Comparison of ENCODE assay signal across 23 cellular contexts in genomic region chr13:22748866-22749586, GRCh38.
DNase-seq lines count a peak whose midpoint lies in the region; ATAC-seq and TF ChIP-seq lines count a peak whose summit lies in the region.
"Had no signal": no experiment of that assay in that cellular context is flagged by ENCODE, and none has a peak within 500 bp of the region (broad histone marks: within the 10 kb centered on the region; RNA-seq: fewer than 3 reads in every experiment).

No MANE protein-coding gene starts in this region.

- H3K4me1 ChIP-seq in GM23248 (ENCODE audit: insufficient read depth) (no peaks in the 10 kb centered on the region), adipocyte (ENCODE audit: control insufficient read depth, insufficient read depth, low read length) (peaks cover 11% of the 10 kb centered on the region), OCI-LY7 (ENCODE audit: insufficient read depth, low read length, poor library complexity, severe bottlenecking) (no peaks in the 10 kb centered on the region)
- H3K4me1 ChIP-seq in naive thymus-derived CD4-positive, alpha-beta T cell (ENCODE audit: control insufficient read depth in 2 of 2, insufficient read depth in 2 of 2, low read length in 2 of 2): no peaks in the 10 kb centered on the region
- H3K4me1 ChIP-seq: BLaER1 had no signal

- 18 to 20% methylated on average over 5 of the region's 5 CpGs for WGBS in GM23248 (ENCODE audit: low coverage in 1 of 2, low lambda C conversion rate in 2 of 2, missing lambda C conversion rate in 2 of 2), 2 experiments

- H3K9me3 Mint-ChIP-seq in nephron: peaks cover 15% of the 10 kb centered on the region
- H3K9me3 Mint-ChIP-seq in naive thymus-derived CD4-positive, alpha-beta T cell: peaks cover 0 to 13% (median 5%) of the 10 kb centered on the region in 11 donors

- H3K4me2 ChIP-seq in GM23248 (ENCODE audit: unreplicated experiment) (no peak overlapping the region), OCI-LY7 (ENCODE audit: low read length) (no peak overlapping the region)
- H3K4me2 ChIP-seq: BLaER1 had no signal

- no peaks in the 10 kb centered on the region for H3K27me3 ChIP-seq in GM23248 (replicated peaks; ENCODE audit: insufficient read depth)
- H3K27me3 ChIP-seq in adipocyte (replicated peaks; ENCODE audit: control insufficient read depth, insufficient read depth, low read length): no peaks in the 10 kb centered on the region
- no peaks in the 10 kb centered on the region for H3K27me3 ChIP-seq in naive thymus-derived CD4-positive, alpha-beta T cell (ENCODE audit: control insufficient read depth in 2 of 2, insufficient read depth in 2 of 2, low read length in 2 of 2)
- H3K27me3 ChIP-seq: BLaER1 had no signal

- peaks cover 4% of the 10 kb centered on the region for H3K27me3 Mint-ChIP-seq in nephron (ENCODE audit: low read depth)
- peaks cover 0 to 25% (median 4%) of the 10 kb centered on the region in 5 donors for H3K27me3 Mint-ChIP-seq in naive thymus-derived CD4-positive, alpha-beta T cell

- no peak overlapping the region for H3K4me3 ChIP-seq in GM23248
- no peak overlapping the region for H3K4me3 ChIP-seq in adipocyte (ENCODE audit: low read length)
- H3K4me3 ChIP-seq in fibroblast of pulmonary artery (replicated peaks; ENCODE audit: low read depth, low read length): no peak overlapping the region
- no peak overlapping the region for H3K4me3 ChIP-seq in naive thymus-derived CD4-positive, alpha-beta T cell (ENCODE audit: low read length)
- H3K4me3 ChIP-seq in OCI-LY7 (ENCODE audit: low read depth, low read length, poor library complexity, severe bottlenecking): no peak overlapping the region
- H3K4me3 ChIP-seq: BLaER1, GM12878 had no signal

- no TSS peak for BruUV-seq in OCI-LY7 (replicated peaks; lab: Mats Ljungman, UMichigan)

- no peak overlapping the region for H3K4me3 Mint-ChIP-seq in nephron
- H3K4me3 Mint-ChIP-seq in naive thymus-derived CD4-positive, alpha-beta T cell: no peak overlapping the region
- H3K4me3 Mint-ChIP-seq: CD4-positive, alpha-beta memory T cell had no signal

- no peaks in the 10 kb centered on the region for H3F3A ChIP-seq in GM23248 (ENCODE audit: insufficient read depth)

- POLR2A ChIA-PET in naive thymus-derived CD4-positive, alpha-beta T cell (lab: Charles Lee): no interaction called here
- POLR2A ChIA-PET in OCI-LY7 (lab: Charles Lee): interaction anchor here (0.7 kb wide), 1 partner anchor 789 kb away, joined by 3 read pairs; no protein-coding TSS in a partner anchor

- TF ChIP-seq CTCF in fibroblast of pulmonary artery (IDR thresholded peaks at IDR 0.05; ENCODE audit: low read length, missing control alignments) (no peak), nephron (IDR thresholded peaks at IDR 0.05; ENCODE audit: unreplicated experiment in 3 of 3) (no peak), OCI-LY7 (conservative IDR thresholded peaks at IDR 0.05; ENCODE audit: low read length) (no peak)

- intact Hi-C loops in naive thymus-derived CD4-positive, alpha-beta T cell (cut with micrococcal nuclease): no loop called here
- intact Hi-C loops in OCI-LY7 (cut with micrococcal nuclease; ENCODE audit: unreplicated experiment): no loop called here

- H3K9ac ChIP-seq in GM23248: no peak overlapping the region
- H3K9ac ChIP-seq in adipocyte (ENCODE audit: low read length): peak overlapping the region; percentile 51
- H3K9ac ChIP-seq: BLaER1 had no signal

- H3K79me2 ChIP-seq in GM23248 (ENCODE audit: insufficient read depth) (no peaks in the 10 kb centered on the region), OCI-LY7 (ENCODE audit: insufficient read depth, low read depth, low read length) (no peaks in the 10 kb centered on the region)

- peaks cover 16% of the 10 kb centered on the region for H3K4me1 Mint-ChIP-seq in nephron
- no peaks in the 10 kb centered on the region for H3K4me1 Mint-ChIP-seq in naive thymus-derived CD4-positive, alpha-beta T cell
- H3K4me1 Mint-ChIP-seq: CD4-positive, alpha-beta memory T cell had no signal

- H3K9me3 ChIP-seq in GM23248 (ENCODE audit: low read depth): no peaks in the 10 kb centered on the region
- peaks cover 4% of the 10 kb centered on the region for H3K9me3 ChIP-seq in adipocyte (ENCODE audit: control insufficient read depth, low read length)
- no peaks in the 10 kb centered on the region for H3K9me3 ChIP-seq in naive thymus-derived CD4-positive, alpha-beta T cell (ENCODE audit: control insufficient read depth in 2 of 3, low read length in 3 of 3)
- no peaks in the 10 kb centered on the region for H3K9me3 ChIP-seq in OCI-LY7 (ENCODE audit: low read length)

- DNase-seq in GM23248 (peak; percentile 3), adipocyte (ENCODE audit: low read depth) (no peak), fibroblast of pulmonary artery (ENCODE audit: low read depth) (peak; percentile 29), OCI-LY7 (ENCODE audit: low spot score) (no peak)
- no peak for DNase-seq in naive thymus-derived CD4-positive, alpha-beta T cell
- DNase-seq: Calu3; CD4-positive, alpha-beta memory T cell; GF-D8; MV-4-11; NCI-H1417; NCI-H187; NCI-H2107; NCI-H2227 treated with DMSO at 0.1 percent for 48 hours; NCI-H524; NCI-H82; PC-3; RPMI8226; SIG-M5 had no signal

- H4K20me1 ChIP-seq in GM23248 (ENCODE audit: insufficient read depth): no peaks in the 10 kb centered on the region
- H4K20me1 ChIP-seq in OCI-LY7 (ENCODE audit: insufficient read depth, low read length): no peaks in the 10 kb centered on the region
- H4K20me1 ChIP-seq: BLaER1 had no signal

- H3K36me3 ChIP-seq in GM23248 (ENCODE audit: low read depth) (no peaks in the 10 kb centered on the region), adipocyte (ENCODE audit: control insufficient read depth, insufficient read depth, low read length, severe bottlenecking) (no peaks in the 10 kb centered on the region), OCI-LY7 (ENCODE audit: insufficient read depth, low read length) (no peaks in the 10 kb centered on the region)
- H3K36me3 ChIP-seq in naive thymus-derived CD4-positive, alpha-beta T cell (ENCODE audit: control insufficient read depth in 2 of 3, insufficient read depth in 3 of 3, low read length in 3 of 3): no peaks in the 10 kb centered on the region
- H3K36me3 ChIP-seq: BLaER1 had no signal

- CTCF ChIA-PET in naive thymus-derived CD4-positive, alpha-beta T cell (lab: Charles Lee): no interaction called here
- CTCF ChIA-PET in OCI-LY7 (lab: Charles Lee; ENCODE audit: unreplicated experiment): no interaction called here

- peaks cover 6% of the 10 kb centered on the region for H3K36me3 Mint-ChIP-seq in nephron (ENCODE audit: low read depth)
- H3K36me3 Mint-ChIP-seq in naive thymus-derived CD4-positive, alpha-beta T cell: peaks cover 0 to 4% (median 0%) of the 10 kb centered on the region in 5 donors
- H3K36me3 Mint-ChIP-seq: CD4-positive, alpha-beta memory T cell had no signal

- ATAC-seq in HG03442 (IDR thresholded peaks at IDR 0.05; ENCODE audit: unreplicated experiment): no peak
- ATAC-seq in HG03432 (IDR thresholded peaks at IDR 0.05; ENCODE audit: unreplicated experiment): no peak
- no peak for ATAC-seq in naive thymus-derived CD4-positive, alpha-beta T cell
- ATAC-seq: GM12878, PC-3 had no signal

- peak overlapping the region in 2 of 3 experiments; percentile 20 to 26 for H3K27ac Mint-ChIP-seq in nephron
- H3K27ac Mint-ChIP-seq in naive thymus-derived CD4-positive, alpha-beta T cell: no peak overlapping the region
- H3K27ac Mint-ChIP-seq: CD4-positive, alpha-beta memory T cell had no signal

- H3K9me2 ChIP-seq in GM23248 (ENCODE audit: insufficient read depth) (no peaks in the 10 kb centered on the region), OCI-LY7 (ENCODE audit: insufficient read depth, low read length) (no peaks in the 10 kb centered on the region)

- H3K27ac ChIP-seq in GM23248 (no peak overlapping the region), OCI-LY7 (ENCODE audit: low read depth, low read length, poor library complexity, severe bottlenecking) (no peak overlapping the region)
- H3K27ac ChIP-seq in naive thymus-derived CD4-positive, alpha-beta T cell (ENCODE audit: low read depth, low read length): no peak overlapping the region
- H3K27ac ChIP-seq: BLaER1 had no signal

- H2AFZ ChIP-seq in GM23248 (no peak overlapping the region), OCI-LY7 (ENCODE audit: low read length) (no peak overlapping the region)

- in situ Hi-C loops in GM23248 (cut with MboI): no loop called here

Comparison
In these comparisons a context has a peak if more than half of its experiments do, and no peak if none do; other contexts are left out.
1. DNase-seq: peak in GM23248 (single experiment) and fibroblast of pulmonary artery (single experiment); none in adipocyte (single experiment), naive thymus-derived CD4-positive, alpha-beta T cell (0 of 9) and OCI-LY7 (single experiment).
2. H3K27ac Mint-ChIP-seq: peak in nephron (2 of 3); none in naive thymus-derived CD4-positive, alpha-beta T cell (0 of 9).